1 cellular context compared by ENCODE assay signal in genomic region chr16:69565611-69566436, GRCh38.
TF ChIP-seq lines count a peak whose summit lies in the region.

A gene with protein sequence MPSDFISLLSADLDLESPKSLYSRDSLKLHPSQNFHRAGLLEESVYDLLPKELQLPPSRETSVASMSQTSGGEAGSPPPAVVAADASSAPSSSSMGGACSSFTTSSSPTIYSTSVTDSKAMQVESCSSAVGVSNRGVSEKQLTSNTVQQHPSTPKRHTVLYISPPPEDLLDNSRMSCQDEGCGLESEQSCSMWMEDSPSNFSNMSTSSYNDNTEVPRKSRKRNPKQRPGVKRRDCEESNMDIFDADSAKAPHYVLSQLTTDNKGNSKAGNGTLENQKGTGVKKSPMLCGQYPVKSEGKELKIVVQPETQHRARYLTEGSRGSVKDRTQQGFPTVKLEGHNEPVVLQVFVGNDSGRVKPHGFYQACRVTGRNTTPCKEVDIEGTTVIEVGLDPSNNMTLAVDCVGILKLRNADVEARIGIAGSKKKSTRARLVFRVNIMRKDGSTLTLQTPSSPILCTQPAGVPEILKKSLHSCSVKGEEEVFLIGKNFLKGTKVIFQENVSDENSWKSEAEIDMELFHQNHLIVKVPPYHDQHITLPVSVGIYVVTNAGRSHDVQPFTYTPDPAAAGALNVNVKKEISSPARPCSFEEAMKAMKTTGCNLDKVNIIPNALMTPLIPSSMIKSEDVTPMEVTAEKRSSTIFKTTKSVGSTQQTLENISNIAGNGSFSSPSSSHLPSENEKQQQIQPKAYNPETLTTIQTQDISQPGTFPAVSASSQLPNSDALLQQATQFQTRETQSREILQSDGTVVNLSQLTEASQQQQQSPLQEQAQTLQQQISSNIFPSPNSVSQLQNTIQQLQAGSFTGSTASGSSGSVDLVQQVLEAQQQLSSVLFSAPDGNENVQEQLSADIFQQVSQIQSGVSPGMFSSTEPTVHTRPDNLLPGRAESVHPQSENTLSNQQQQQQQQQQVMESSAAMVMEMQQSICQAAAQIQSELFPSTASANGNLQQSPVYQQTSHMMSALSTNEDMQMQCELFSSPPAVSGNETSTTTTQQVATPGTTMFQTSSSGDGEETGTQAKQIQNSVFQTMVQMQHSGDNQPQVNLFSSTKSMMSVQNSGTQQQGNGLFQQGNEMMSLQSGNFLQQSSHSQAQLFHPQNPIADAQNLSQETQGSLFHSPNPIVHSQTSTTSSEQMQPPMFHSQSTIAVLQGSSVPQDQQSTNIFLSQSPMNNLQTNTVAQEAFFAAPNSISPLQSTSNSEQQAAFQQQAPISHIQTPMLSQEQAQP (N-terminal part only) (plus strand): TSS chr16:69565966. CDS start chr16:69566302, 336 bp downstream.

TF ChIP-seq in GM12878, 131 proteins besides CTCF, POLR2A, EP300 and RAD21 (continued from another document):
- TF ChIP-seq RELB (IDR thresholded peaks at IDR 0.05; ENCODE audit: low read depth), result no peak
- no peak for TF ChIP-seq MTA2 (IDR thresholded peaks at IDR 0.05; ENCODE audit: low read depth)
- no peak for TF ChIP-seq TCF7 (IDR thresholded peaks at IDR 0.05; ENCODE audit: borderline replicate concordance)
- TF ChIP-seq IKZF1 (conservative IDR thresholded peaks at IDR 0.05), result peak; percentile 86
- TF ChIP-seq SUPT20H (IDR thresholded peaks at IDR 0.05; ENCODE audit: borderline replicate concordance, control insufficient read depth, low read depth, low read length), result peak; percentile 86; the same call in 1 of the 2 replicates
- TF ChIP-seq RBBP5 (conservative IDR thresholded peaks at IDR 0.05), result no peak
- TF ChIP-seq RCOR1 (conservative IDR thresholded peaks at IDR 0.05; ENCODE audit: low read depth, low read length), result no peak
- 0 out of 2 replicates have a peak, but pooled peaks have one; percentile 45 for TF ChIP-seq NBN (IDR thresholded peaks at IDR 0.05)
- TF ChIP-seq, protein P1, sequence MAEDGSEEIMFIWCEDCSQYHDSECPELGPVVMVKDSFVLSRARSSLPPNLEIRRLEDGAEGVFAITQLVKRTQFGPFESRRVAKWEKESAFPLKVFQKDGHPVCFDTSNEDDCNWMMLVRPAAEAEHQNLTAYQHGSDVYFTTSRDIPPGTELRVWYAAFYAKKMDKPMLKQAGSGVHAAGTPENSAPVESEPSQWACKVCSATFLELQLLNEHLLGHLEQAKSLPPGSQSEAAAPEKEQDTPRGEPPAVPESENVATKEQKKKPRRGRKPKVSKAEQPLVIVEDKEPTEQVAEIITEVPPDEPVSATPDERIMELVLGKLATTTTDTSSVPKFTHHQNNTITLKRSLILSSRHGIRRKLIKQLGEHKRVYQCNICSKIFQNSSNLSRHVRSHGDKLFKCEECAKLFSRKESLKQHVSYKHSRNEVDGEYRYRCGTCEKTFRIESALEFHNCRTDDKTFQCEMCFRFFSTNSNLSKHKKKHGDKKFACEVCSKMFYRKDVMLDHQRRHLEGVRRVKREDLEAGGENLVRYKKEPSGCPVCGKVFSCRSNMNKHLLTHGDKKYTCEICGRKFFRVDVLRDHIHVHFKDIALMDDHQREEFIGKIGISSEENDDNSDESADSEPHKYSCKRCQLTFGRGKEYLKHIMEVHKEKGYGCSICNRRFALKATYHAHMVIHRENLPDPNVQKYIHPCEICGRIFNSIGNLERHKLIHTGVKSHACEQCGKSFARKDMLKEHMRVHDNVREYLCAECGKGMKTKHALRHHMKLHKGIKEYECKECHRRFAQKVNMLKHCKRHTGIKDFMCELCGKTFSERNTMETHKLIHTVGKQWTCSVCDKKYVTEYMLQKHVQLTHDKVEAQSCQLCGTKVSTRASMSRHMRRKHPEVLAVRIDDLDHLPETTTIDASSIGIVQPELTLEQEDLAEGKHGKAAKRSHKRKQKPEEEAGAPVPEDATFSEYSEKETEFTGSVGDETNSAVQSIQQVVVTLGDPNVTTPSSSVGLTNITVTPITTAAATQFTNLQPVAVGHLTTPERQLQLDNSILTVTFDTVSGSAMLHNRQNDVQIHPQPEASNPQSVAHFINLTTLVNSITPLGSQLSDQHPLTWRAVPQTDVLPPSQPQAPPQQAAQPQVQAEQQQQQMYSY (CRISPR knock-in tag; IDR thresholded peaks at IDR 0.05), result no peak
